ENCODE assay signal across 8 cellular contexts in the genomic region with DNA sequence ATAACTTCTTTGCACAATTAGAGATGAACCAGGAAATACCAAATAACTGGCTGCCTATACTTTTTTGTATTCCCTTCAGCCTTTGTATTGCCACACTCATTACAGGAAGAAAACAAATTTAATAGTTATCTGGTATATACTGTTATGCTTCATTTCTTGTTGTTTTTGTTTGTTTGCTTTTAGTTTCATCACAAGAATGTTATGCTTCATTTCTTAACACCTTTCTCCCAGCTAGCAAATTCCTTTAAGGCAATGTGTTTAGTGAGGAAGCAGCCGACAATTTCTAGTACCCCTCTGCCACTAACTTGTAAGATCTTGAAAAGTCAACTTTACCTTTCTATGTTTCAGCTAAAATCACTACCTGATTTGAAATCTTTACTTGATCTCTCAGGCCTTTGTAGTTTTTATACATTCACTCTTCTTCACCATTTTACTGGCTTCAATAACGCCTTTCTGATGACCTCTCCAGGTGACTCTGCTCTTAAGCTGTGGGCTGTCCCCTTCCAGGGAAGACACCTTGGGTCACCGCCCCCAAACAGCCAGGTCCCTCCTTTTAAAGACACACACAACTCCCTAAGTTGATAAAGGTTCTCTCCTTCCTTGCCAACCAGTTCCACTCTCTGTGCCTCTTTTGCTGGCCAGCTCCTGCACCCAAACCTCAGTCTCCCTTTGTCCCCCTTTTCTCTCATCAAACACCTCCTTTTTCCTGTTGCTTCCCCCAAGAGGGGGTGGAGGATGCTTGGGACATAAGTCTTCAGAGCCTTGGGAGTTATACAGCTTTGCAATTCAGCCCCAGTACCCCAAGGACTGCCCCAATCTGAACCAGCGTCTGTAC. TPM values are rescaled to one million over a fixed set of nuclear protein-coding genes. Genes with fewer than 3 reads are reported as not detected.
DNase-seq lines count a peak whose midpoint lies in the region; ATAC-seq and TF ChIP-seq lines count a peak whose summit lies in the region.

No MANE protein-coding gene starts in this region.

- no peaks in the 10 kb centered on the region for H3K9me3 ChIP-seq in right atrium auricular region

- no peaks in the 10 kb centered on the region for H3K36me3 ChIP-seq in right atrium auricular region

- peaks cover 32% of the 10 kb centered on the region for H3K4me1 Mint-ChIP-seq in activated naive CD8-positive, alpha-beta T cell treated with anti-CD3 and anti-CD28 coated beads, Interleukin-2, amount 50 U/mL, for 24 hours

- H3K27me3 ChIP-seq in right atrium auricular region, result no peaks in the 10 kb centered on the region

- peak overlapping the region; percentile 86 for H3K27ac Mint-ChIP-seq in activated naive CD8-positive, alpha-beta T cell treated with anti-CD3 and anti-CD28 coated beads, Interleukin-2, amount 50 U/mL, for 24 hours

- H3K36me3 Mint-ChIP-seq in activated naive CD8-positive, alpha-beta T cell treated with anti-CD3 and anti-CD28 coated beads, Interleukin-2, amount 50 U/mL, for 24 hours (ENCODE audit: low read depth), result no peaks in the 10 kb centered on the region

- H3K4me3 Mint-ChIP-seq in activated naive CD8-positive, alpha-beta T cell treated with anti-CD3 and anti-CD28 coated beads, Interleukin-2, amount 50 U/mL, for 24 hours, result peak overlapping the region; percentile 93

- ATAC-seq in activated naive CD8-positive, alpha-beta T cell treated with anti-CD3 and anti-CD28 coated beads, Interleukin-2, amount 50 U/mL, for 24 hours, result peak; percentile 85
- no peak for ATAC-seq in GM19463 (IDR thresholded peaks at IDR 0.05; ENCODE audit: unreplicated experiment)

- no peaks in the 10 kb centered on the region for H3K9me3 Mint-ChIP-seq in activated naive CD8-positive, alpha-beta T cell treated with anti-CD3 and anti-CD28 coated beads, Interleukin-2, amount 50 U/mL, for 24 hours

- peaks cover 0 to 30% of the 10 kb centered on the region in 2 donors for H3K4me1 ChIP-seq in right atrium auricular region

- H3K27me3 Mint-ChIP-seq in activated naive CD8-positive, alpha-beta T cell treated with anti-CD3 and anti-CD28 coated beads, Interleukin-2, amount 50 U/mL, for 24 hours, result no peaks in the 10 kb centered on the region

- peak overlapping the region; percentile 84 to 98 for H3K4me3 ChIP-seq in right atrium auricular region
- H3K4me3 ChIP-seq in retinal pigment epithelial cell (ENCODE audit: low read length), result peak overlapping the region; percentile 86

- DNase-seq in D341Med (ENCODE audit: low spot score), result peak; percentile 58
- peak; percentile 46 for DNase-seq in H4 (ENCODE audit: low spot score)
- peak; percentile 82 for DNase-seq in NAMALWA (ENCODE audit: low spot score)
- DNase-seq in SW 1271 (lab: John Stamatoyannopoulos, UW), result peak; percentile 91 to 95
- DNase-seq in activated naive CD8-positive, alpha-beta T cell treated with anti-CD3 and anti-CD28 coated beads, Interleukin-2, amount 50 U/mL, for 24 hours, result peak; percentile 78
- DNase-seq in right atrium auricular region (ENCODE audit: low spot score), result no peak
- no peak for DNase-seq in retinal pigment epithelial cell (ENCODE audit: low read depth)

- H3K27ac ChIP-seq in right atrium auricular region, result peak overlapping the region; percentile 86 to 90

- no peak for TF ChIP-seq CTCF in right atrium auricular region (IDR thresholded peaks at IDR 0.05)
- no peak for TF ChIP-seq CTCF in retinal pigment epithelial cell (conservative IDR thresholded peaks at IDR 0.05; ENCODE audit: low read depth, low read length)

RNA-seq across cellular contexts. Expression of a gene that starts 1.2 kb away (rescaled TPM):
- 3.4 and 7.9 TPM in 2 replicates for total RNA-seq in H4 (2014; rRNA removed; shearing (Covaris generic))
- 10 to 100 TPM; 18.2 to 18.4 TPM for total RNA-seq in right atrium auricular region

RNA-seq across cellular contexts. Expression of a gene that starts 48.4 kb away (rescaled TPM):
- 0.76 and 0.99 TPM in 2 replicates for total RNA-seq in H4 (2014; rRNA removed; shearing (Covaris generic))
- total RNA-seq in right atrium auricular region, result 10 to 100 TPM in 1 of 2 donors, 1 to 10 TPM in 1; 7.3 to 10.3 TPM

RNA-seq across cellular contexts. Expression of a gene that starts 52.2 kb away (rescaled TPM):
- total RNA-seq in H4 (2014; rRNA removed; shearing (Covaris generic)), result 14.1 and 18.5 TPM in 2 replicates
- total RNA-seq in right atrium auricular region, result 10 to 100 TPM; 64.6 to 89.4 TPM

Comparison
In these comparisons a context has a peak if more than half of its experiments do, and no peak if none do; other contexts are left out.
1. DNase-seq: peak in D341Med (single experiment), H4 (single experiment), NAMALWA (single experiment), SW 1271 (2 of 2) and activated naive CD8-positive, alpha-beta T cell treated with anti-CD3 and anti-CD28 coated beads, Interleukin-2, amount 50 U/mL, for 24 hours (single experiment); none in right atrium auricular region (single experiment) and retinal pigment epithelial cell (single experiment).